In the genomic region with DNA sequence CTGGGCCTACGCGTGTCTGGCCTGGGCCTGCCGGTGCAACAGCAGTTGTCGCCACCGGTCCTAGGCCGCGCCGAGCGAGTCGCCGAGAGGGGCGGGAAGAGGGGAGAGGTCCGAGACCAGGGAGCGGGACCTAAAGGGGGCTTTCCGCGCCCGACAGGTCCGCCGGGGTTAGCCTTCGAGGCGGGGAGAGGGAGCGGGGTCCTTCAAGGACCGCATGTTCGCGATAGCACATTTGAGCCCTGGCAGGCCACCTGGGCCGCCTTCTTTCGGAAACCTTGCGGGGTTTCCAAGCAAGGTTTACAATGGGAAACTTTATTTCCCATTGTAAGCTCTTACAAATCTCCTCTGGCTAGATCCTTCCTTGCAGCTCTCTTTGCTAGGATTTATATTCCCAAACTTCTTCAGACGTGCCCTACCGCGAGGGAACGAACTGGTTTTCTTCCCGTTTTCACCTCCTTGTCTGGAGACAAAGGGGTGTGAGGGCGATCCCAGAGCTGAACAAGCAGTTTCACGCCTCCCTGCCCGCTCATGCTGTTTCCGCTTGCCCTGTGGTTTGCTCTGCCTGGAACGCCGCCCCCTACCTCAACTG, we compare ENCODE assay signal across 14 cellular contexts. TPM values are rescaled to one million over a fixed set of nuclear protein-coding genes. Genes with fewer than 3 reads are reported as not detected.
DNase-seq lines count a peak whose midpoint lies in the region; ATAC-seq and TF ChIP-seq lines count a peak whose summit lies in the region.
"Had no signal": no experiment of that assay in that cellular context is flagged by ENCODE, and none has a peak within 500 bp of the region (broad histone marks: within the 10 kb centered on the region; RNA-seq: fewer than 3 reads in every experiment).

No MANE protein-coding gene starts in this region.

- no peaks in the 10 kb centered on the region for H3K9me3 ChIP-seq in cardiac muscle cell (ENCODE audit: low read depth)
- no peaks in the 10 kb centered on the region for H3K9me3 ChIP-seq in ectodermal cell (ENCODE audit: control insufficient read depth, low read length)
- H3K9me3 ChIP-seq: upper lobe of left lung had no signal

- POLR2A ChIA-PET in naive thymus-derived CD8-positive, alpha-beta T cell (lab: Charles Lee) = no interaction called here

- peaks cover 39 to 79% (median 53%) of the 10 kb centered on the region in 5 donors for H3K27me3 Mint-ChIP-seq in naive thymus-derived CD8-positive, alpha-beta T cell

- H3K36me3 ChIP-seq in cardiac muscle cell (no peaks in the 10 kb centered on the region), ectodermal cell (ENCODE audit: control insufficient read depth, insufficient read depth, low read length) (no peaks in the 10 kb centered on the region), urinary bladder (ENCODE audit: insufficient read depth) (no peaks in the 10 kb centered on the region)
- H3K36me3 ChIP-seq: upper lobe of left lung had no signal

- peak overlapping the region in 1 of 10 donors; percentile 6 for H3K27ac Mint-ChIP-seq in naive thymus-derived CD8-positive, alpha-beta T cell

- TF ChIP-seq CTCF in cardiac muscle cell (IDR thresholded peaks at IDR 0.05; ENCODE audit: low read depth, low read length) = no peak

- no peak for ATAC-seq in left cardiac atrium
- no peak for ATAC-seq in naive thymus-derived CD8-positive, alpha-beta T cell

- peaks cover 0 to 18% (median 5%) of the 10 kb centered on the region in 3 donors for H3K36me3 Mint-ChIP-seq in naive thymus-derived CD8-positive, alpha-beta T cell

- H3K4me1 ChIP-seq in cardiac muscle cell (ENCODE audit: low read depth) = no peaks in the 10 kb centered on the region
- H3K4me1 ChIP-seq in ectodermal cell (ENCODE audit: control insufficient read depth, insufficient read depth, low read length) = peaks cover 4% of the 10 kb centered on the region
- H3K4me1 ChIP-seq in urinary bladder (ENCODE audit: insufficient read depth) = peaks cover 2% of the 10 kb centered on the region

- intact Hi-C loops in left cardiac atrium (cut with DNase I) = no loop called here

- WGBS in ectodermal cell, 2 experiments = 1 to 3% methylated on average over 39 of the region's 39 CpGs
- WGBS in urinary bladder = 19% methylated on average over 39 of the region's 39 CpGs

- H3K4me3 Mint-ChIP-seq in naive thymus-derived CD8-positive, alpha-beta T cell = peak overlapping the region in 9 of 10 donors; percentile 40 to 74 (median 71)

- DNase-seq in cardiac muscle cell (ENCODE audit: low read depth in 1 of 2, low spot score in 1 of 2) = peak in 1 of 2 donors; percentile 40
- no peak for DNase-seq in left cardiac atrium
- DNase-seq in naive thymus-derived CD8-positive, alpha-beta T cell = no peak
- DNase-seq in epidermal melanocyte (ENCODE audit: insufficient read length, low spot score) = no peak
- no peak for DNase-seq in NCI-H1694 treated with DMSO at 0.1 percent for 48 hours (lab: John Stamatoyannopoulos, UW)
- DNase-seq in D341Med (ENCODE audit: low spot score) = no peak
- DNase-seq: caudate nucleus, NCI-H2081 treated with DMSO at 0.1 percent for 48 hours had no signal

- H3K27ac ChIP-seq in cardiac muscle cell (no peak overlapping the region), ectodermal cell (ENCODE audit: insufficient read depth, low read depth, low read length, poor library complexity, severe bottlenecking) (peak overlapping the region; percentile 9), urinary bladder (ENCODE audit: low read depth) (no peak overlapping the region)
- H3K27ac ChIP-seq: KMS-11, upper lobe of left lung had no signal

- peaks cover 0 to 12% (median 5%) of the 10 kb centered on the region in 9 donors for H3K9me3 Mint-ChIP-seq in naive thymus-derived CD8-positive, alpha-beta T cell

- H3K4me3 ChIP-seq in cardiac muscle cell (peak overlapping the region; percentile 33), ectodermal cell (ENCODE audit: insufficient read depth, low read depth, low read length) (peak overlapping the region; percentile 37), urinary bladder (ENCODE audit: low read depth, low read length) (peak overlapping the region; percentile 36)

- peaks cover 6 to 26% (median 18%) of the 10 kb centered on the region in 4 donors for H3K4me1 Mint-ChIP-seq in naive thymus-derived CD8-positive, alpha-beta T cell

- peaks cover 98% of the 10 kb centered on the region for H3K27me3 ChIP-seq in cardiac muscle cell
- H3K27me3 ChIP-seq in ectodermal cell (ENCODE audit: control insufficient read depth, insufficient read depth, low read length, poor library complexity, severe bottlenecking) = peaks cover 87% of the 10 kb centered on the region

RNA-seq across cellular contexts. Expression of a gene that starts 6.8 kb away (rescaled TPM):
- total RNA-seq in cardiac muscle cell (not detected in 2 replicates), left cardiac atrium (not detected), urinary bladder (not detected)
- polyA plus RNA-seq in cardiac muscle cell (not detected in 2 replicates), urinary bladder (not detected)
- polyA plus RNA-seq in ectodermal cell (2013, experiment 1 of 4) = not detected
- 0.09 TPM for polyA plus RNA-seq in ectodermal cell (2013, experiment 2 of 4)
- not detected for polyA plus RNA-seq in ectodermal cell (2013, experiment 3 of 4)
- polyA plus RNA-seq in ectodermal cell (2013, experiment 4 of 4) = 0.08 TPM
- total RNA-seq in naive thymus-derived CD8-positive, alpha-beta T cell = not detected
- polyA plus RNA-seq in naive thymus-derived CD8-positive, alpha-beta T cell = not detected
- total RNA-seq: left lobe of liver, PC-3, upper lobe of left lung had no signal

RNA-seq across cellular contexts. Expression of a gene that starts 29.9 kb away (rescaled TPM):
- total RNA-seq in cardiac muscle cell = 0.56 and 2.2 TPM in 2 replicates
- polyA plus RNA-seq in cardiac muscle cell = 1.5 and 4.2 TPM in 2 replicates
- total RNA-seq in left cardiac atrium = not detected
- polyA plus RNA-seq in ectodermal cell (2013, experiment 1 of 4) = 3.3 TPM
- polyA plus RNA-seq in ectodermal cell (2013, experiment 2 of 4) = 3.3 TPM
- 1.8 TPM for polyA plus RNA-seq in ectodermal cell (2013, experiment 3 of 4)
- polyA plus RNA-seq in ectodermal cell (2013, experiment 4 of 4) = 3.2 TPM
- total RNA-seq in naive thymus-derived CD8-positive, alpha-beta T cell = not detected
- not detected for polyA plus RNA-seq in naive thymus-derived CD8-positive, alpha-beta T cell
- total RNA-seq in urinary bladder = 0.63 TPM
- polyA plus RNA-seq in urinary bladder = 0.22 TPM
- total RNA-seq: left lobe of liver had no signal
